Comparison of ENCODE assay signal across 38 cellular contexts in the genomic region with DNA sequence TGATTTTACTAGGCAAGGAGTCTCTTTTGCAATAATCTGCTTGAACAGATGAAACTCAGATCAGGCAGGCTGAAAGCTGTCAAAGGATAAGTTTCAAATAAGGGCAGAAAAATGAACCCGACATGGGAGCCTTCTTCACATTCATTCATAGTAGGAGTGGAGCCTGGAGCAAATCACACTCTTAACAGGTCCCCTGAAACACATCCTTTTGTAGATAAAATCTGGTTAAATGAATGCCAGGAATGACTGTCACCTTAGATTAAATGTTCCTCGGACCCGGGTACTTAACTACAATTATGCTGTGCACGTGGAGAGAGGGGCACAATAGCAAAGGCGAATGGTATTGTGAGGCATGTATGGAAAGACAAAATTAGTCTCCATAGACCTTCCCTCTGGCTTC.
"Had no signal": no experiment of that assay in that cellular context is flagged by ENCODE, and none has a peak within 500 bp of the region (broad histone marks: within the 10 kb centered on the region; RNA-seq: fewer than 3 reads in every experiment).

No MANE protein-coding gene starts in this region.

- H3K4me1 Mint-ChIP-seq: activated naive CD4-positive, alpha-beta T cell treated with anti-CD3 and anti-CD28 coated beads, Interleukin-2, amount 10 ng/mL, durations not matched to agents 7 days and 5 days; activated naive CD4-positive, alpha-beta T cell treated with anti-CD3 and anti-CD28 coated beads, Interleukin-2, amount 50 U/mL, for 24 hours; activated naive CD8-positive, alpha-beta T cell treated with anti-CD3 and anti-CD28 coated beads for 36 hours; activated naive CD8-positive, alpha-beta T cell treated with anti-CD3 and anti-CD28 coated beads, Interleukin-2, amount 10 ng/mL, durations not matched to agents 7 days and 5 days; activated naive CD8-positive, alpha-beta T cell treated with anti-CD3 and anti-CD28 coated beads, Interleukin-2, amount 50 U/mL, for 24 hours; activated T-helper 17 cell treated with anti-CD3 and anti-CD28 coated beads, Interleukin-2, amount 50 U/mL, for 72 hours; central memory CD8-positive, alpha-beta T cell had no signal

- H3K36me3 ChIP-seq: adrenal gland, ascending aorta, brain microvascular endothelial cell, breast epithelium, cardiac muscle cell had no signal

- H3K27me3 ChIP-seq: adrenal gland, ascending aorta, body of pancreas, brain microvascular endothelial cell, breast epithelium, cardiac muscle cell had no signal

- ATAC-seq: activated naive CD4-positive, alpha-beta T cell treated with anti-CD3 and anti-CD28 coated beads, Interleukin-2, amount 50 U/mL, for 72 hours; activated naive CD8-positive, alpha-beta T cell treated with anti-CD3 and anti-CD28 coated beads, Interleukin-2, amount 50 U/mL, for 24 hours; activated T-cell treated with anti-CD3 and anti-CD28 coated beads, Interleukin-2, amount 50 U/mL, for 4 hours; activated T-cell treated with anti-CD3 and anti-CD28 coated beads, Interleukin-2, amount 50 U/mL, for 72 hours; activated T-helper 17 cell treated with anti-CD3 and anti-CD28 coated beads, Interleukin-2, amount 50 U/mL, for 72 hours; body of pancreas had no signal

- H3K27ac ChIP-seq: adrenal gland, ascending aorta, body of pancreas, brain microvascular endothelial cell, breast epithelium, cardiac muscle cell had no signal

- DNase-seq: activated effector memory CD4-positive, alpha-beta T cell treated with anti-CD3 and anti-CD28 coated beads, Interleukin-2, amount 50 U/mL, for 16 hours; activated effector memory CD4-positive, alpha-beta T cell treated with Interleukin-2 at 50 U/mL for 16 hours; activated gamma-delta T cell; activated gamma-delta T cell treated with Interleukin-2 at 50 U/mL for 16 hours; activated naive CD4-positive, alpha-beta T cell; activated naive CD4-positive, alpha-beta T cell treated with anti-CD3 and anti-CD28 coated beads for 36 hours; activated naive CD4-positive, alpha-beta T cell treated with anti-CD3 and anti-CD28 coated beads, Interleukin-2, amount 10 ng/mL, durations not matched to agents 7 days and 5 days; activated naive CD4-positive, alpha-beta T cell treated with anti-CD3 and anti-CD28 coated beads, Interleukin-2, amount 50 U/mL, for 16 hours; activated naive CD4-positive, alpha-beta T cell treated with Interleukin-2 at 50 U/mL for 16 hours; activated naive CD8-positive, alpha-beta T cell treated with anti-CD3 and anti-CD28 coated beads for 36 hours; activated naive CD8-positive, alpha-beta T cell treated with anti-CD3 and anti-CD28 coated beads, Interleukin-2, amount 10 ng/mL, durations not matched to agents 7 days and 5 days; activated naive CD8-positive, alpha-beta T cell treated with anti-CD3 and anti-CD28 coated beads, Interleukin-2, amount 50 U/mL, for 24 hours; activated T-cell treated with anti-CD3 and anti-CD28 coated beads, Interleukin-2, amount 50 U/mL, for 1 hour; activated T-cell treated with anti-CD3 and anti-CD28 coated beads, Interleukin-2, amount 50 U/mL, for 24 hours; activated T-cell treated with anti-CD3 and anti-CD28 coated beads, Interleukin-2, amount 50 U/mL, for 4 hours; activated T-cell treated with anti-CD3 and anti-CD28 coated beads, Interleukin-2, amount 50 U/mL, for 48 hours; activated T-cell treated with anti-CD3 and anti-CD28 coated beads, Interleukin-2, amount 50 U/mL, for 72 hours; adrenal gland; amniotic stem cell; amygdala; anterior cingulate cortex; aorta; body of pancreas; brain microvascular endothelial cell; caudate nucleus; central memory CD4-positive, alpha-beta T cell; cerebellar nuclear complex had no signal

- H3K9me3 ChIP-seq: adrenal gland, ascending aorta, body of pancreas, breast epithelium had no signal

- H3K4me3 ChIP-seq: adrenal gland, ascending aorta, body of pancreas, breast epithelium, cardiac muscle cell had no signal

- H3K36me3 Mint-ChIP-seq: activated naive CD4-positive, alpha-beta T cell treated with anti-CD3 and anti-CD28 coated beads, Interleukin-2, amount 10 ng/mL, durations not matched to agents 7 days and 5 days had no signal

- H3K27ac Mint-ChIP-seq: activated naive CD4-positive, alpha-beta T cell treated with anti-CD3 and anti-CD28 coated beads for 36 hours; activated naive CD4-positive, alpha-beta T cell treated with anti-CD3 and anti-CD28 coated beads, Interleukin-2, amount 10 ng/mL, durations not matched to agents 7 days and 5 days; activated naive CD4-positive, alpha-beta T cell treated with anti-CD3 and anti-CD28 coated beads, Interleukin-2, amount 50 U/mL, for 24 hours; activated naive CD4-positive, alpha-beta T cell treated with anti-CD3 and anti-CD28 coated beads, Interleukin-2, amount 50 U/mL, for 72 hours; activated naive CD8-positive, alpha-beta T cell; activated naive CD8-positive, alpha-beta T cell treated with anti-CD3 and anti-CD28 coated beads for 36 hours; activated naive CD8-positive, alpha-beta T cell treated with anti-CD3 and anti-CD28 coated beads, Interleukin-2, amount 10 ng/mL, durations not matched to agents 7 days and 5 days; activated naive CD8-positive, alpha-beta T cell treated with anti-CD3 and anti-CD28 coated beads, Interleukin-2, amount 50 U/mL, for 24 hours; activated T-cell treated with anti-CD3 and anti-CD28 coated beads, Interleukin-2, amount 50 U/mL, for 24 hours; activated T-cell treated with anti-CD3 and anti-CD28 coated beads, Interleukin-2, amount 50 U/mL, for 72 hours; activated T-helper 1 cell treated with anti-CD3 and anti-CD28 coated beads, Interleukin-12 subunit alpha, Interleukin-12 subunit beta, Interleukin-2, Interleukin-4 antibody, amounts not matched to agents 30 ng/mL and 10 ng/mL and 1 ng/mL, durations not matched to agents 14 hours and 24 hours and 36 hours; activated T-helper 17 cell treated with anti-CD3 and anti-CD28 coated beads, Interleukin-2, amount 50 U/mL, for 72 hours; activated T-helper 2 cell treated with anti-CD3 and anti-CD28 coated beads, Interferon-gamma antibody, Interleukin-2, Interleukin-4, amounts not matched to agents 10 μg/mL and 5 μg/mL and 100 μg/mL, durations not matched to agents 14 hours and 24 hours and 36 hours had no signal

- H3K4me1 ChIP-seq: adrenal gland, ascending aorta, body of pancreas, breast epithelium had no signal

- H3K27me3 Mint-ChIP-seq: activated naive CD4-positive, alpha-beta T cell treated with anti-CD3 and anti-CD28 coated beads, Interleukin-2, amount 10 ng/mL, durations not matched to agents 7 days and 5 days; activated naive CD4-positive, alpha-beta T cell treated with anti-CD3 and anti-CD28 coated beads, Interleukin-2, amount 50 U/mL, for 24 hours; activated naive CD8-positive, alpha-beta T cell; activated naive CD8-positive, alpha-beta T cell treated with anti-CD3 and anti-CD28 coated beads for 36 hours; activated naive CD8-positive, alpha-beta T cell treated with anti-CD3 and anti-CD28 coated beads, Interleukin-2, amount 10 ng/mL, durations not matched to agents 7 days and 5 days; activated naive CD8-positive, alpha-beta T cell treated with anti-CD3 and anti-CD28 coated beads, Interleukin-2, amount 50 U/mL, for 24 hours; activated T-cell treated with anti-CD3 and anti-CD28 coated beads, Interleukin-2, amount 50 U/mL, for 24 hours; activated T-helper 17 cell treated with anti-CD3 and anti-CD28 coated beads, Interleukin-2, amount 50 U/mL, for 72 hours; brain; central memory CD8-positive, alpha-beta T cell had no signal

- H3K4me3 Mint-ChIP-seq: activated naive CD4-positive, alpha-beta T cell treated with anti-CD3 and anti-CD28 coated beads for 36 hours; activated naive CD4-positive, alpha-beta T cell treated with anti-CD3 and anti-CD28 coated beads, Interleukin-2, amount 10 ng/mL, durations not matched to agents 7 days and 5 days; activated naive CD4-positive, alpha-beta T cell treated with anti-CD3 and anti-CD28 coated beads, Interleukin-2, amount 50 U/mL, for 24 hours; activated naive CD8-positive, alpha-beta T cell; activated naive CD8-positive, alpha-beta T cell treated with anti-CD3 and anti-CD28 coated beads for 36 hours; activated naive CD8-positive, alpha-beta T cell treated with anti-CD3 and anti-CD28 coated beads, Interleukin-2, amount 10 ng/mL, durations not matched to agents 7 days and 5 days; activated naive CD8-positive, alpha-beta T cell treated with anti-CD3 and anti-CD28 coated beads, Interleukin-2, amount 50 U/mL, for 24 hours; activated T-cell treated with anti-CD3 and anti-CD28 coated beads, Interleukin-2, amount 50 U/mL, for 24 hours; activated T-cell treated with anti-CD3 and anti-CD28 coated beads, Interleukin-2, amount 50 U/mL, for 4 hours; activated T-cell treated with anti-CD3 and anti-CD28 coated beads, Interleukin-2, amount 50 U/mL, for 72 hours; activated T-helper 1 cell treated with anti-CD3 and anti-CD28 coated beads, Interleukin-12 subunit alpha, Interleukin-12 subunit beta, Interleukin-2, Interleukin-4 antibody, amounts not matched to agents 30 ng/mL and 10 ng/mL and 1 ng/mL, durations not matched to agents 14 hours and 24 hours and 36 hours; activated T-helper 17 cell treated with anti-CD3 and anti-CD28 coated beads, Interleukin-2, amount 50 U/mL, for 72 hours; brain; central memory CD8-positive, alpha-beta T cell had no signal

- H3K9me3 Mint-ChIP-seq: activated naive CD4-positive, alpha-beta T cell treated with anti-CD3 and anti-CD28 coated beads for 36 hours; activated naive CD4-positive, alpha-beta T cell treated with anti-CD3 and anti-CD28 coated beads, Interleukin-2, amount 50 U/mL, for 24 hours; activated naive CD8-positive, alpha-beta T cell treated with anti-CD3 and anti-CD28 coated beads for 36 hours; activated T-cell treated with anti-CD3 and anti-CD28 coated beads, Interleukin-2, amount 50 U/mL, for 4 hours; activated T-helper 17 cell treated with anti-CD3 and anti-CD28 coated beads, Interleukin-2, amount 50 U/mL, for 72 hours; activated T-helper 2 cell treated with anti-CD3 and anti-CD28 coated beads, Interferon-gamma antibody, Interleukin-2, Interleukin-4, amounts not matched to agents 10 μg/mL and 5 μg/mL and 100 μg/mL, durations not matched to agents 14 hours and 24 hours and 36 hours; central memory CD8-positive, alpha-beta T cell had no signal
